11 cellular contexts compared by ENCODE assay signal in the genomic region with DNA sequence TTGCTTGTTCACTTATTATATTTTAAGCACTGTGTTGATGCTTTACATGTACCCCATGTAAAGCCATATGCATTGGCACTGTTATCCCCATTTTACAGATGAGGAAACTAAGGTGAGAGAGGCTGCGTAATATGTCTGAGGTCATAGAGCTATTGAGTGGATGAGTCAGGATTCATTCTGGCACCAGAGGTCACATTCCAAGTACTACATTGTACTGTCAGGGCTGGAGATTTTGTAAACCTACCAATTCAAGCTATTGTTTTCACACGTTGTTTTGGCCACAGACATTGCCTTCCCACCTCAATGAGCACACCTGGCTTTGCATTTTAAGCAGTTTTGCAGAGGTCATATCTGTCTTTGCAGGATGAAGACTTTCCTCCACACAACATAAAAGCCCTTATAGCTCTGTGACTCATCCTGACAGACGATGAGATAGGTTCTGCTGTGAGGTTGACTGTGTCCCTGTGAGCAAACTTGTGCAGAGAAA. TPM values are rescaled to one million over a fixed set of nuclear protein-coding genes. Genes with fewer than 3 reads are reported as not detected.
DNase-seq lines count a peak whose midpoint lies in the region; ATAC-seq and FAIRE-seq lines count a peak whose summit lies in the region.
"Had no signal": no experiment of that assay in that cellular context is flagged by ENCODE, and none has a peak within 500 bp of the region (broad histone marks: within the 10 kb centered on the region; RNA-seq: fewer than 3 reads in every experiment).

No MANE protein-coding gene starts in this region.

- no peaks in the 10 kb centered on the region for H3K4me1 Mint-ChIP-seq in activated T-cell treated with anti-CD3 and anti-CD28 coated beads, Interleukin-2, amount 50 U/mL, for 72 hours (ENCODE audit: low read depth)
- H3K4me1 Mint-ChIP-seq in stimulated activated effector memory CD8-positive, alpha-beta T cell treated with anti-CD3 and anti-CD28 coated beads, Interleukin-12 subunit alpha, Interleukin-12 subunit beta, amount 100 ng/mL, for 72 hours, result peaks cover 6% of the 10 kb centered on the region

- H3K27ac Mint-ChIP-seq in activated T-cell treated with anti-CD3 and anti-CD28 coated beads, Interleukin-2, amount 50 U/mL, for 72 hours, result no peak overlapping the region
- no peak overlapping the region for H3K27ac Mint-ChIP-seq in stimulated activated effector memory CD8-positive, alpha-beta T cell treated with anti-CD3 and anti-CD28 coated beads, Interleukin-12 subunit alpha, Interleukin-12 subunit beta, amount 100 ng/mL, for 72 hours
- H3K27ac Mint-ChIP-seq: activated naive CD4-positive, alpha-beta T cell treated with anti-CD3 and anti-CD28 coated beads for 36 hours had no signal

- H3K4me3 Mint-ChIP-seq in activated T-cell treated with anti-CD3 and anti-CD28 coated beads, Interleukin-2, amount 50 U/mL, for 72 hours, result no peak overlapping the region
- no peak overlapping the region for H3K4me3 Mint-ChIP-seq in stimulated activated effector memory CD8-positive, alpha-beta T cell treated with anti-CD3 and anti-CD28 coated beads, Interleukin-12 subunit alpha, Interleukin-12 subunit beta, amount 100 ng/mL, for 72 hours
- H3K4me3 Mint-ChIP-seq: activated naive CD4-positive, alpha-beta T cell treated with anti-CD3 and anti-CD28 coated beads for 36 hours had no signal

- no peaks in the 10 kb centered on the region for H3K27me3 Mint-ChIP-seq in activated T-cell treated with anti-CD3 and anti-CD28 coated beads, Interleukin-2, amount 50 U/mL, for 72 hours (ENCODE audit: low read depth)

- no peaks in the 10 kb centered on the region for H3K36me3 Mint-ChIP-seq in activated T-cell treated with anti-CD3 and anti-CD28 coated beads, Interleukin-2, amount 50 U/mL, for 72 hours (ENCODE audit: insufficient read depth in 2 of 2)
- no peaks in the 10 kb centered on the region for H3K36me3 Mint-ChIP-seq in stimulated activated effector memory CD8-positive, alpha-beta T cell treated with anti-CD3 and anti-CD28 coated beads, Interleukin-12 subunit alpha, Interleukin-12 subunit beta, amount 100 ng/mL, for 72 hours

- ATAC-seq in activated T-cell treated with anti-CD3 and anti-CD28 coated beads, Interleukin-2, amount 50 U/mL, for 72 hours (replicated peaks in 1 of 2), result peak; percentile 69 to 72
- ATAC-seq in stimulated activated effector memory CD8-positive, alpha-beta T cell treated with anti-CD3 and anti-CD28 coated beads, Interleukin-12 subunit alpha, Interleukin-12 subunit beta, amount 100 ng/mL, for 72 hours, result peak; percentile 55
- ATAC-seq in HG03460 (IDR thresholded peaks at IDR 0.05; ENCODE audit: unreplicated experiment), result no peak

- no peaks in the 10 kb centered on the region for H3K9me3 Mint-ChIP-seq in activated T-cell treated with anti-CD3 and anti-CD28 coated beads, Interleukin-2, amount 50 U/mL, for 72 hours
- no peaks in the 10 kb centered on the region for H3K9me3 Mint-ChIP-seq in stimulated activated effector memory CD8-positive, alpha-beta T cell treated with anti-CD3 and anti-CD28 coated beads, Interleukin-12 subunit alpha, Interleukin-12 subunit beta, amount 100 ng/mL, for 72 hours
- H3K9me3 Mint-ChIP-seq: activated naive CD4-positive, alpha-beta T cell treated with anti-CD3 and anti-CD28 coated beads for 36 hours had no signal

- peak; percentile 35 for FAIRE-seq in RCC 7860 (lab: Jason Lieb, UNC)

- no peak for DNase-seq in activated T-cell treated with anti-CD3 and anti-CD28 coated beads, Interleukin-2, amount 50 U/mL, for 72 hours
- no peak for DNase-seq in activated T-cell treated with anti-CD3 and anti-CD28 coated beads, Interleukin-2, amount 50 U/mL, for 48 hours
- DNase-seq in RCC 7860 (ENCODE audit: low spot score) (peak; percentile 76), fibroblast of gingiva (ENCODE audit: low read depth) (peak; percentile 45), medulla oblongata (ENCODE audit: extremely low spot score) (no peak), NCI-H146 treated with DMSO at 0.1 percent for 48 hours (lab: John Stamatoyannopoulos, UW; ENCODE audit: unreplicated experiment) (no peak)
- no peak for DNase-seq in stimulated activated effector memory CD8-positive, alpha-beta T cell treated with anti-CD3 and anti-CD28 coated beads, Interleukin-12 subunit alpha, Interleukin-12 subunit beta, amount 100 ng/mL, for 72 hours (ENCODE audit: low spot score in 2 of 2)
- DNase-seq: activated CD4-positive, alpha-beta T cell treated with anti-CD3 and anti-CD28 coated beads for 48 hours; activated naive CD4-positive, alpha-beta T cell treated with anti-CD3 and anti-CD28 coated beads for 36 hours; effector CD8-positive, alpha-beta T cell had no signal

RNA-seq across cellular contexts. Expression of gene ANKS1A, which starts 33.2 kb away (rescaled TPM):
- 1 to 10 TPM; 9.2 to 9.6 TPM for total RNA-seq in activated T-cell treated with anti-CD3 and anti-CD28 coated beads, Interleukin-2, amount 50 U/mL, for 72 hours

RNA-seq across cellular contexts. Expression of gene TAF11, which starts 34.4 kb away (rescaled TPM):
- 10 to 100 TPM; 29.1 to 30.9 TPM for total RNA-seq in activated T-cell treated with anti-CD3 and anti-CD28 coated beads, Interleukin-2, amount 50 U/mL, for 72 hours

Comparison
In these comparisons a context has a peak if more than half of its experiments do, and no peak if none do; other contexts are left out.
1. DNase-seq: peak in RCC 7860 (single experiment) and fibroblast of gingiva (single experiment); none in activated T-cell treated with anti-CD3 and anti-CD28 coated beads, Interleukin-2, amount 50 U/mL, for 72 hours (0 of 2), activated T-cell treated with anti-CD3 and anti-CD28 coated beads, Interleukin-2, amount 50 U/mL, for 48 hours (0 of 2), stimulated activated effector memory CD8-positive, alpha-beta T cell treated with anti-CD3 and anti-CD28 coated beads, Interleukin-12 subunit alpha, Interleukin-12 subunit beta, amount 100 ng/mL, for 72 hours (0 of 2), medulla oblongata (single experiment) and NCI-H146 treated with DMSO at 0.1 percent for 48 hours (single experiment).